In the genomic region with DNA sequence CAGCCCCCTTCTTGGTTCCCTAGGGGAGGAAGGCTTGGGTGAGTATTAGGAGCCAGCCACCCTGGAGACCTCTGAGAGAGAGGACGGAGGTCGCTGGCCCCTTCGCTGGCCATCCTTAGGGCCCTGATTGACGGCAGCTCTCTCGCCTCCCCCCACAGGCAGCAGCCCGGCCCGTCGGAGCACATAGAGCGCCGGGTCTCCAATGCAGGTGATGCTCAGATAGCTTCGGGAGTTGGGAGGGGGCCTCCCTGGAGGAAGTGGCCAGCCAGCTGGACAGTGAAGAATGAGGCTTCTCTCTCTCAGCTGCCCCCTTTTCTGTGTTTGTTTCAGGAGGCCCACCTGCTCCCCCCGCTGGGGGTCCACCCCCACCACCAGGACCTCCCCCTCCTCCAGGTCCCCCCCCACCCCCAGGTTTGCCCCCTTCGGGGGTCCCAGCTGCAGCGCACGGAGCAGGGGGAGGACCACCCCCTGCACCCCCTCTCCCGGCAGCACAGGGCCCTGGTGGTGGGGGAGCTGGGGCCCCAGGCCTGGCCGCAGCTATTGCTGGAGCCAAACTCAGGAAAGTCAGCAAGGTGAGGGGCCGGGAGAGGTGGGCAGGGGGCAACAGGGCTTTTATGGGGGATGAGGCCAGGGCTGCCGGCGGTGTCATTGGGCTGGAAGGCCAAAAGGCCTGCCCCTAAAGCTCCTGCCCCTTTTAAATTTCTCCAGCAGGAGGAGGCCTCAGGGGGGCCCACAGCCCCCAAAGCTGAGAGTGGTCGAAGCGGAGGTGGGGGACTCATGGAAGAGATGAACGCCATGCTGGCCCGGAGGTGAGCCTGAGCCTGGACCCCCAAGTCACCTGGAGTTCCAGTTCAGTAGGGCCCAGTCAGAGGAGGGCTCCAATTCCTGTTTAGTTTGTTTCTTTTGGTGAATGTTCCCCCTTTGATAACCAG, we compare ENCODE assay signal across 21 cellular contexts. TPM values are rescaled to one million over a fixed set of nuclear protein-coding genes. Genes with fewer than 3 reads are reported as not detected.
DNase-seq lines count a peak whose midpoint lies in the region; ATAC-seq and TF ChIP-seq lines count a peak whose summit lies in the region.
"Had no signal": no experiment of that assay in that cellular context is flagged by ENCODE, and none has a peak within 500 bp of the region (broad histone marks: within the 10 kb centered on the region; RNA-seq: fewer than 3 reads in every experiment).

No MANE protein-coding gene starts in this region.

- in situ Hi-C loops in GM23248 (cut with MboI) = no loop called here

- H3K27ac ChIP-seq in GM23248 (peak overlapping the region; percentile 23), RWPE2 (ENCODE audit: poor library complexity, severe bottlenecking) (peak overlapping the region; percentile 34), muscle layer of colon (ENCODE audit: low read depth, low read length) (peak overlapping the region; percentile 31)
- H3K27ac ChIP-seq: prostate gland had no signal

- H3K4me1 ChIP-seq in GM23248 (ENCODE audit: insufficient read depth) = peaks cover 10% of the 10 kb centered on the region; the same call in 1 of the 2 replicates
- H3K4me1 ChIP-seq in RWPE2 (ENCODE audit: insufficient read depth, poor library complexity, severe bottlenecking) = no peaks in the 10 kb centered on the region
- no peaks in the 10 kb centered on the region for H3K4me1 ChIP-seq in muscle layer of colon (ENCODE audit: insufficient read depth, low read length)
- H3K4me1 ChIP-seq: prostate gland had no signal

- no peak overlapping the region for H3K4me2 ChIP-seq in GM23248 (ENCODE audit: unreplicated experiment)

- H3K27me3 ChIP-seq in GM23248 (replicated peaks; ENCODE audit: insufficient read depth) (no peaks in the 10 kb centered on the region), RWPE2 (ENCODE audit: insufficient read depth, poor library complexity, severe bottlenecking) (no peaks in the 10 kb centered on the region), muscle layer of colon (ENCODE audit: control insufficient read depth in 1 of 2, insufficient read depth in 2 of 2, low read length in 2 of 2) (no peaks in the 10 kb centered on the region)
- H3K27me3 ChIP-seq: tibial artery had no signal

- H3K4me3 ChIP-seq in GM23248 = no peak overlapping the region
- H3K4me3 ChIP-seq in RWPE2 (ENCODE audit: severe bottlenecking) = no peak overlapping the region
- no peak overlapping the region for H3K4me3 ChIP-seq in muscle layer of colon (ENCODE audit: low read depth in 1 of 2, low read length in 2 of 2)
- H3K4me3 ChIP-seq: prostate gland, tibial artery had no signal

- no peak overlapping the region for H2AFZ ChIP-seq in GM23248

- H3K9me3 ChIP-seq in GM23248 (ENCODE audit: low read depth) = no peaks in the 10 kb centered on the region
- no peaks in the 10 kb centered on the region for H3K9me3 ChIP-seq in RWPE2 (ENCODE audit: severe bottlenecking)
- no peaks in the 10 kb centered on the region for H3K9me3 ChIP-seq in muscle layer of colon (ENCODE audit: low read length)
- H3K9me3 ChIP-seq: prostate gland, tibial artery had no signal

- H3K9ac ChIP-seq in GM23248 (no peak overlapping the region), muscle layer of colon (ENCODE audit: low read length) (no peak overlapping the region)

- H3K36me3 ChIP-seq in GM23248 (ENCODE audit: low read depth) = peaks cover 59% of the 10 kb centered on the region
- H3K36me3 ChIP-seq in RWPE2 (ENCODE audit: low read depth) = peaks cover 84% of the 10 kb centered on the region
- H3K36me3 ChIP-seq in muscle layer of colon (ENCODE audit: insufficient read depth, low read length) = peaks cover 70% of the 10 kb centered on the region

- H4K20me1 ChIP-seq in GM23248 (ENCODE audit: insufficient read depth) = no peaks in the 10 kb centered on the region; the same call in 1 of the 2 replicates

- TF ChIP-seq CTCF in RWPE2 (IDR thresholded peaks at IDR 0.05; ENCODE audit: poor library complexity, severe bottlenecking) (no peak), GM20000 (IDR thresholded peaks at IDR 0.05; ENCODE audit: extremely low read depth, missing control alignments) (no peak)

- H3K79me2 ChIP-seq in GM23248 (ENCODE audit: insufficient read depth) = peaks cover 53% of the 10 kb centered on the region

- DNase-seq in GM23248 = no peak
- DNase-seq in RWPE2 (ENCODE audit: low spot score) = no peak
- DNase-seq in GM20000 (ENCODE audit: low spot score) = no peak
- DNase-seq in medulla oblongata (ENCODE audit: extremely low spot score) = no peak
- DNase-seq: activated CD4-positive, alpha-beta T cell treated with anti-CD3 and anti-CD28 coated beads for 1 hour; CD4-positive, alpha-beta T cell; DMS153; KG1; left colon; midbrain; NCI-H1930; NCI-H2227 treated with DMSO at 0.1 percent for 48 hours; NCI-H774; SIG-M5; stimulated activated naive CD8-positive, alpha-beta T cell treated with anti-CD3 and anti-CD28 coated beads, Interleukin-15, Interleukin-2, amounts not matched to agents 100 U/mL and 50 U/mL, for 24 hours; tibial artery had no signal

- H3K9me2 ChIP-seq in GM23248 (ENCODE audit: insufficient read depth) = no peaks in the 10 kb centered on the region

- WGBS in GM23248 (ENCODE audit: low coverage in 1 of 2, low lambda C conversion rate in 2 of 2, missing lambda C conversion rate in 2 of 2), 2 experiments = 80 to 83% methylated on average over 16 to 24 of the region's 24 CpGs

- ATAC-seq in RWPE2 (ENCODE audit: low read depth) (no peak), HG03039 (IDR thresholded peaks at IDR 0.05; ENCODE audit: unreplicated experiment) (no peak)
- ATAC-seq: activated naive CD4-positive, alpha-beta T cell treated with anti-CD3 and anti-CD28 coated beads, Interleukin-2, amount 50 U/mL, for 72 hours; stimulated activated naive CD8-positive, alpha-beta T cell treated with anti-CD3 and anti-CD28 coated beads, Interleukin-15, Interleukin-2, amounts not matched to agents 100 U/mL and 50 U/mL, for 24 hours had no signal

- H3F3A ChIP-seq in GM23248 (ENCODE audit: insufficient read depth) = peaks cover 20% of the 10 kb centered on the region

RNA-seq across cellular contexts. Expression of gene VASP, which starts 15.0 kb away (rescaled TPM):
- 108 and 135 TPM in 2 replicates for total RNA-seq in GM23248 (2014; rRNA removed; shearing (Covaris generic))
- polyA plus RNA-seq in GM23248 (2016; fragmentation: Nextera tagmentation; extraction: Ambion mirVana) = 31.9 and 32.6 TPM in 2 replicates

RNA-seq across cellular contexts. Expression of gene PPM1N, which starts 24.0 kb away (rescaled TPM):
- total RNA-seq in GM23248 (2014; rRNA removed; shearing (Covaris generic)) = 0.32 TPM in 1 of 2 replicates, not detected in the other
- polyA plus RNA-seq in GM23248 (2016; fragmentation: Nextera tagmentation; extraction: Ambion mirVana) = 0.33 and 0.63 TPM in 2 replicates
- total RNA-seq: neural crest cell had no signal

RNA-seq across cellular contexts. Expression of gene RTN2, which starts 25.4 kb away (rescaled TPM):
- total RNA-seq in GM23248 (2014; rRNA removed; shearing (Covaris generic)) = 14.8 and 19.6 TPM in 2 replicates
- 7.8 and 8.2 TPM in 2 replicates for polyA plus RNA-seq in GM23248 (2016; fragmentation: Nextera tagmentation; extraction: Ambion mirVana)

RNA-seq across cellular contexts. Expression of gene FOSB, which starts 54.5 kb away (rescaled TPM):
- 11.9 and 16.1 TPM in 2 replicates for total RNA-seq in GM23248 (2014; rRNA removed; shearing (Covaris generic))
- 4.8 and 8.3 TPM in 2 replicates for polyA plus RNA-seq in GM23248 (2016; fragmentation: Nextera tagmentation; extraction: Ambion mirVana)
